In genomic region chr10:12448729-12449391, GRCh38 we compare ENCODE assay signal across 8 cellular contexts.
DNase-seq lines count a peak whose midpoint lies in the region; ATAC-seq and TF ChIP-seq lines count a peak whose summit lies in the region.

No MANE protein-coding gene starts in this region.

- H3K27ac Mint-ChIP-seq in HFFc6 = peak overlapping the region; percentile 62
- H3K27ac Mint-ChIP-seq in activated CD8-positive, alpha-beta memory T cell treated with anti-CD3 and anti-CD28 coated beads, Interleukin-2, amount 10 ng/mL, durations not matched to agents 7 days and 5 days = peak overlapping the region; percentile 64

- CTCF ChIA-PET in activated CD8-positive, alpha-beta memory T cell treated with anti-CD3 and anti-CD28 coated beads, Interleukin-2, amount 10 ng/mL, durations not matched to agents 7 days and 5 days (lab: Charles Lee) = interaction anchor here (0.8 kb wide), 1 partner anchor 207 kb away, joined by 3 read pairs; no protein-coding TSS in a partner anchor

- no peaks in the 10 kb centered on the region for H4K20me1 ChIP-seq in fibroblast of lung (ENCODE audit: control insufficient read depth, extremely low read depth, insufficient read depth, low read length)

- no peaks in the 10 kb centered on the region for H3K36me3 ChIP-seq in fibroblast of lung (ENCODE audit: control insufficient read depth, insufficient read depth, low read length)

- no peaks in the 10 kb centered on the region for H3K4me1 ChIP-seq in fibroblast of lung (ENCODE audit: control insufficient read depth, extremely low read depth, insufficient read depth, low read length)

- H3K36me3 Mint-ChIP-seq in HFFc6 (ENCODE audit: low read depth) = no peaks in the 10 kb centered on the region; the same call in 1 of the 2 replicates
- peaks cover 3% of the 10 kb centered on the region for H3K36me3 Mint-ChIP-seq in activated CD8-positive, alpha-beta memory T cell treated with anti-CD3 and anti-CD28 coated beads, Interleukin-2, amount 10 ng/mL, durations not matched to agents 7 days and 5 days

- no peaks in the 10 kb centered on the region for H3K9me3 ChIP-seq in fibroblast of lung (ENCODE audit: control insufficient read depth, insufficient read depth, low read depth, low read length)

- no peaks in the 10 kb centered on the region for H3K27me3 ChIP-seq in fibroblast of lung (ENCODE audit: control insufficient read depth, insufficient read depth, low read length)

- H3K4me3 Mint-ChIP-seq in HFFc6 = peak overlapping the region; percentile 56
- H3K4me3 Mint-ChIP-seq in activated CD8-positive, alpha-beta memory T cell treated with anti-CD3 and anti-CD28 coated beads, Interleukin-2, amount 10 ng/mL, durations not matched to agents 7 days and 5 days = peak overlapping the region; percentile 30

- peak overlapping the region; percentile 48 for H3K27ac ChIP-seq in fibroblast of lung (ENCODE audit: insufficient read depth, low read length)

- H3K4me3 ChIP-seq in fibroblast of lung (replicated peaks in 1 of 4; ENCODE audit: control extremely low read depth in 1 of 4, insufficient read depth in 1 of 4, low read depth in 3 of 4, low read length in 4 of 4) = peak overlapping the region in 2 of 4 experiments; percentile 27

- ATAC-seq in activated CD8-positive, alpha-beta memory T cell treated with anti-CD3 and anti-CD28 coated beads, Interleukin-2, amount 10 ng/mL, durations not matched to agents 7 days and 5 days = peak; percentile 93
- no peak for ATAC-seq in HG03469 (IDR thresholded peaks at IDR 0.05; ENCODE audit: unreplicated experiment)

- H3K27me3 Mint-ChIP-seq in HFFc6 (ENCODE audit: insufficient read depth) = peaks cover 26% of the 10 kb centered on the region
- peaks cover 31% of the 10 kb centered on the region for H3K27me3 Mint-ChIP-seq in activated CD8-positive, alpha-beta memory T cell treated with anti-CD3 and anti-CD28 coated beads, Interleukin-2, amount 10 ng/mL, durations not matched to agents 7 days and 5 days

- peak overlapping the region; percentile 42 for H3K4me2 ChIP-seq in fibroblast of lung (ENCODE audit: extremely low read depth, insufficient read depth, low read length)

- DNase-seq in GF-D8 (lab: John Stamatoyannopoulos, UW) = peak; percentile 82
- peak; percentile 90 for DNase-seq in HFFc6
- peak; percentile 49 for DNase-seq in NCI-H510A treated with DMSO at 0.1 percent for 48 hours (lab: John Stamatoyannopoulos, UW)
- peak; percentile 89 for DNase-seq in activated CD8-positive, alpha-beta memory T cell treated with anti-CD3 and anti-CD28 coated beads, Interleukin-2, amount 10 ng/mL, durations not matched to agents 7 days and 5 days
- peak; percentile 72 to 97 for DNase-seq in fibroblast of lung (ENCODE audit: low read depth in 2 of 2)
- DNase-seq in stimulated activated CD4-positive, alpha-beta T cell treated with anti-CD3 and anti-CD28 coated beads, Interleukin-4, amount 100 ng/mL, for 24 hours = peak; percentile 79
- no peak for DNase-seq in NCI-H2081 (lab: John Stamatoyannopoulos, UW)

- H3K79me2 ChIP-seq in fibroblast of lung (ENCODE audit: control insufficient read depth, insufficient read depth, low read length) = no peaks in the 10 kb centered on the region

- peak overlapping the region; percentile 43 for H2AFZ ChIP-seq in fibroblast of lung (ENCODE audit: low read length)

- H3K9me3 Mint-ChIP-seq in HFFc6 = no peaks in the 10 kb centered on the region
- no peaks in the 10 kb centered on the region for H3K9me3 Mint-ChIP-seq in activated CD8-positive, alpha-beta memory T cell treated with anti-CD3 and anti-CD28 coated beads, Interleukin-2, amount 10 ng/mL, durations not matched to agents 7 days and 5 days (ENCODE audit: low read depth)

- TF ChIP-seq CTCF in HFFc6 (IDR thresholded peaks at IDR 0.05) = no peak
- TF ChIP-seq CTCF in fibroblast of lung (conservative IDR thresholded peaks at IDR 0.05 in 1 of 2, IDR thresholded peaks at IDR 0.05 in 1 of 2; ENCODE audit: low read depth in 1 of 2, low read length in 2 of 2) = no peak

- no peak overlapping the region for H3K9ac ChIP-seq in fibroblast of lung (ENCODE audit: insufficient read depth, low read length)

- H3K4me1 Mint-ChIP-seq in HFFc6 (ENCODE audit: low read depth) = peaks cover 17% of the 10 kb centered on the region
- peaks cover 10% of the 10 kb centered on the region for H3K4me1 Mint-ChIP-seq in activated CD8-positive, alpha-beta memory T cell treated with anti-CD3 and anti-CD28 coated beads, Interleukin-2, amount 10 ng/mL, durations not matched to agents 7 days and 5 days

Comparison
In these comparisons a context has a peak if more than half of its experiments do, and no peak if none do; other contexts are left out.
1. DNase-seq: peak in GF-D8 (single experiment), HFFc6 (single experiment), NCI-H510A treated with DMSO at 0.1 percent for 48 hours (single experiment), activated CD8-positive, alpha-beta memory T cell treated with anti-CD3 and anti-CD28 coated beads, Interleukin-2, amount 10 ng/mL, durations not matched to agents 7 days and 5 days (single experiment), fibroblast of lung (2 of 2) and stimulated activated CD4-positive, alpha-beta T cell treated with anti-CD3 and anti-CD28 coated beads, Interleukin-4, amount 100 ng/mL, for 24 hours (single experiment); none in NCI-H2081 (0 of 2).